19 cellular contexts compared by ENCODE assay signal in genomic region chr1:76501136-76501535, GRCh38.
DNase-seq lines count a peak whose midpoint lies in the region; ATAC-seq and TF ChIP-seq lines count a peak whose summit lies in the region.
"Had no signal": no experiment of that assay in that cellular context is flagged by ENCODE, and none has a peak within 500 bp of the region (broad histone marks: within the 10 kb centered on the region; RNA-seq: fewer than 3 reads in every experiment).

No MANE protein-coding gene starts in this region.

- H3K4me3 ChIP-seq in HUES48 (ENCODE audit: low read depth, low read length) (peak overlapping the region; percentile 32; the same call in 1 of the 2 replicates), sigmoid colon (no peak overlapping the region)
- H3K4me3 ChIP-seq: gastroesophageal sphincter had no signal

- no peaks in the 10 kb centered on the region for H3K36me3 Mint-ChIP-seq in mesothelial cell of epicardium
- H3K36me3 Mint-ChIP-seq: CD4-positive, alpha-beta memory T cell had no signal

- ATAC-seq in stimulated activated naive CD8-positive, alpha-beta T cell treated with anti-CD3 and anti-CD28 coated beads, Interleukin-15, amount 100 ng/mL, for 72 hours, result no peak
- ATAC-seq: gastroesophageal sphincter had no signal

- H3K9me3 Mint-ChIP-seq in mesothelial cell of epicardium, result no peaks in the 10 kb centered on the region
- no peaks in the 10 kb centered on the region for H3K9me3 Mint-ChIP-seq in stimulated activated naive CD8-positive, alpha-beta T cell treated with anti-CD3 and anti-CD28 coated beads, Interleukin-15, amount 100 ng/mL, for 72 hours
- H3K9me3 Mint-ChIP-seq: CD4-positive, alpha-beta memory T cell; T-helper 1 cell treated with Interleukin-12 subunit alpha and Interleukin-12 subunit beta and Interleukin-4 antibody, amounts not matched to agents 30 μg/mL and 1 μg/mL, for 36 hours had no signal

- no peak for TF ChIP-seq EP300 in sigmoid colon (IDR thresholded peaks at IDR 0.05)

- WGBS in sigmoid colon, 2 donors, result 52 to 53% methylated on average over 2 of the region's 2 CpGs

- no peaks in the 10 kb centered on the region for H3K27me3 Mint-ChIP-seq in mesothelial cell of epicardium (ENCODE audit: low read depth)
- no peaks in the 10 kb centered on the region for H3K27me3 Mint-ChIP-seq in stimulated activated naive CD8-positive, alpha-beta T cell treated with anti-CD3 and anti-CD28 coated beads, Interleukin-15, amount 100 ng/mL, for 72 hours
- H3K27me3 Mint-ChIP-seq: CD4-positive, alpha-beta memory T cell had no signal

- no peaks in the 10 kb centered on the region for H3K36me3 ChIP-seq in HUES48 (ENCODE audit: control insufficient read depth, insufficient read depth, low read length)
- H3K36me3 ChIP-seq in sigmoid colon, result no peaks in the 10 kb centered on the region
- H3K36me3 ChIP-seq: gastroesophageal sphincter had no signal

- H3K27me3 ChIP-seq in HUES48 (ENCODE audit: control insufficient read depth, insufficient read depth, low read length), result no peaks in the 10 kb centered on the region
- H3K27me3 ChIP-seq in sigmoid colon, result no peaks in the 10 kb centered on the region
- H3K27me3 ChIP-seq: gastroesophageal sphincter had no signal

- intact Hi-C loops in sigmoid colon (cut with DNase I), result no loop called here

- H3K27ac ChIP-seq in HUES48 (ENCODE audit: low read depth, low read length) (peak overlapping the region; percentile 91), sigmoid colon (no peak overlapping the region)
- H3K27ac ChIP-seq: gastroesophageal sphincter had no signal

- H3K4me3 Mint-ChIP-seq in mesothelial cell of epicardium, result peak overlapping the region; percentile 4
- H3K4me3 Mint-ChIP-seq in stimulated activated naive CD8-positive, alpha-beta T cell treated with anti-CD3 and anti-CD28 coated beads, Interleukin-15, amount 100 ng/mL, for 72 hours, result no peak overlapping the region
- H3K4me3 Mint-ChIP-seq: CD4-positive, alpha-beta memory T cell; T-helper 1 cell treated with Interleukin-12 subunit alpha and Interleukin-12 subunit beta and Interleukin-4 antibody, amounts not matched to agents 30 μg/mL and 1 μg/mL, for 36 hours had no signal

- DNase-seq in AG08395 (ENCODE audit: low spot score), result peak; percentile 15
- DNase-seq in astrocyte of the hippocampus (ENCODE audit: low read depth, low spot score), result peak; percentile 54
- no peak for DNase-seq in mesothelial cell of epicardium (ENCODE audit: low spot score in 2 of 2, unreplicated experiment in 2 of 2)
- DNase-seq in NCI-H2081 (lab: John Stamatoyannopoulos, UW), result no peak
- DNase-seq in sigmoid colon, result no peak
- DNase-seq in stimulated activated naive CD8-positive, alpha-beta T cell treated with anti-CD3 and anti-CD28 coated beads, Interleukin-15, amount 100 ng/mL, for 72 hours, result no peak
- no peak for DNase-seq in NOMO-1 (lab: John Stamatoyannopoulos, UW; ENCODE audit: unreplicated experiment in 2 of 2)
- DNase-seq: activated CD4-positive, alpha-beta T cell treated with anti-CD3 and anti-CD28 coated beads, Interleukin-2, amount 50 U/mL, for 4 hours; activated T-cell treated with anti-CD3 and anti-CD28 coated beads, Interleukin-2, amount 50 U/mL, for 1 hour; NCI-H1105; NCI-H2107; NCI-H510A treated with DMSO at 0.1 percent for 48 hours; occipital lobe; SHP77; substantia nigra had no signal

- H3K4me1 Mint-ChIP-seq in mesothelial cell of epicardium, result peaks cover 47% of the 10 kb centered on the region
- H3K4me1 Mint-ChIP-seq in stimulated activated naive CD8-positive, alpha-beta T cell treated with anti-CD3 and anti-CD28 coated beads, Interleukin-15, amount 100 ng/mL, for 72 hours, result peaks cover 12% of the 10 kb centered on the region

- no peak for TF ChIP-seq POLR2A in sigmoid colon (IDR thresholded peaks at IDR 0.05)

- H3K9ac ChIP-seq in HUES48 (ENCODE audit: low read depth, low read length), result peak overlapping the region; percentile 11; the same call in 1 of the 2 replicates

- H3K4me1 ChIP-seq in HUES48 (ENCODE audit: control insufficient read depth, insufficient read depth, low read length) (peaks cover 37% of the 10 kb centered on the region), sigmoid colon (no peaks in the 10 kb centered on the region)
- H3K4me1 ChIP-seq: gastroesophageal sphincter had no signal

- H3K9me3 ChIP-seq in HUES48 (ENCODE audit: control insufficient read depth, insufficient read depth, low read length), result no peaks in the 10 kb centered on the region
- no peaks in the 10 kb centered on the region for H3K9me3 ChIP-seq in sigmoid colon
- H3K9me3 ChIP-seq: gastroesophageal sphincter had no signal

- peak overlapping the region; percentile 95 for H3K27ac Mint-ChIP-seq in mesothelial cell of epicardium
- no peak overlapping the region for H3K27ac Mint-ChIP-seq in stimulated activated naive CD8-positive, alpha-beta T cell treated with anti-CD3 and anti-CD28 coated beads, Interleukin-15, amount 100 ng/mL, for 72 hours
- H3K27ac Mint-ChIP-seq: T-helper 1 cell treated with Interleukin-12 subunit alpha and Interleukin-12 subunit beta and Interleukin-4 antibody, amounts not matched to agents 30 μg/mL and 1 μg/mL, for 36 hours had no signal

- TF ChIP-seq CTCF in mesothelial cell of epicardium (IDR thresholded peaks at IDR 0.05; ENCODE audit: unreplicated experiment) (no peak), sigmoid colon (IDR thresholded peaks at IDR 0.05) (no peak)

Comparison
In these comparisons a context has a peak if more than half of its experiments do, and no peak if none do; other contexts are left out.
1. DNase-seq: peak in AG08395 (single experiment) and astrocyte of the hippocampus (single experiment); none in mesothelial cell of epicardium (0 of 2), NCI-H2081 (0 of 2), sigmoid colon (single experiment), stimulated activated naive CD8-positive, alpha-beta T cell treated with anti-CD3 and anti-CD28 coated beads, Interleukin-15, amount 100 ng/mL, for 72 hours (0 of 2) and NOMO-1 (0 of 2).